ENCODE assay signal across 1 cellular context in the genomic region with DNA sequence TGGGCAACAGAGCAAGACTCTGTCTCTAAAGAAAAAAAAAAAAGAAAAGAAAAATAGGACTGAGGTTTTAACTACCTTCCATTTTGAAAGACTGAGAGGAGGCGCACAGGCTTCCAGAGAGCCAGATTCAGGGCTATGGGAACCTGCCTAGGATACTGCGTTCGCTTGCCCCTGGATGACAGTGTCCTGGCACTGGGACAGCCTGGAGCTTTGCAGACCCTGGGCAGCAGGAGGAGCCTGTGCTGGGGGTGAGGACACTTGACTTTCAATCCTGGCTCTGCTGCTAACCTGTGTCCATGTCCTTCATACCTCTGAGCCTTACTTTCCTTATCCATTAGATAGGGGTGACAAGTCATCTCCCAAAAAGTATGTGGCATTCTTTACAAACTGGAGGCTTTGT.
TF ChIP-seq lines count a peak whose summit lies in the region.

No MANE protein-coding gene starts in this region.

TF ChIP-seq in HepG2, 621 proteins besides CTCF, POLR2A, EP300 and RAD21:
- TF ChIP-seq, protein P1, sequence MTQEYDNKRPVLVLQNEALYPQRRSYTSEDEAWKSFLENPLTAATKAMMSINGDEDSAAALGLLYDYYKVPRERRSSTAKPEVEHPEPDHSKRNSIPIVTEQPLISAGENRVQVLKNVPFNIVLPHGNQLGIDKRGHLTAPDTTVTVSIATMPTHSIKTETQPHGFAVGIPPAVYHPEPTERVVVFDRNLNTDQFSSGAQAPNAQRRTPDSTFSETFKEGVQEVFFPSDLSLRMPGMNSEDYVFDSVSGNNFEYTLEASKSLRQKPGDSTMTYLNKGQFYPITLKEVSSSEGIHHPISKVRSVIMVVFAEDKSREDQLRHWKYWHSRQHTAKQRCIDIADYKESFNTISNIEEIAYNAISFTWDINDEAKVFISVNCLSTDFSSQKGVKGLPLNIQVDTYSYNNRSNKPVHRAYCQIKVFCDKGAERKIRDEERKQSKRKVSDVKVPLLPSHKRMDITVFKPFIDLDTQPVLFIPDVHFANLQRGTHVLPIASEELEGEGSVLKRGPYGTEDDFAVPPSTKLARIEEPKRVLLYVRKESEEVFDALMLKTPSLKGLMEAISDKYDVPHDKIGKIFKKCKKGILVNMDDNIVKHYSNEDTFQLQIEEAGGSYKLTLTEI (CRISPR knock-in tag; conservative IDR thresholded peaks at IDR 0.05): no peak
- TF ChIP-seq, protein P2, sequence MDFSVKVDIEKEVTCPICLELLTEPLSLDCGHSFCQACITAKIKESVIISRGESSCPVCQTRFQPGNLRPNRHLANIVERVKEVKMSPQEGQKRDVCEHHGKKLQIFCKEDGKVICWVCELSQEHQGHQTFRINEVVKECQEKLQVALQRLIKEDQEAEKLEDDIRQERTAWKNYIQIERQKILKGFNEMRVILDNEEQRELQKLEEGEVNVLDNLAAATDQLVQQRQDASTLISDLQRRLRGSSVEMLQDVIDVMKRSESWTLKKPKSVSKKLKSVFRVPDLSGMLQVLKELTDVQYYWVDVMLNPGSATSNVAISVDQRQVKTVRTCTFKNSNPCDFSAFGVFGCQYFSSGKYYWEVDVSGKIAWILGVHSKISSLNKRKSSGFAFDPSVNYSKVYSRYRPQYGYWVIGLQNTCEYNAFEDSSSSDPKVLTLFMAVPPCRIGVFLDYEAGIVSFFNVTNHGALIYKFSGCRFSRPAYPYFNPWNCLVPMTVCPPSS (IDR thresholded peaks at IDR 0.05): no peak
- TF ChIP-seq, protein P3, sequence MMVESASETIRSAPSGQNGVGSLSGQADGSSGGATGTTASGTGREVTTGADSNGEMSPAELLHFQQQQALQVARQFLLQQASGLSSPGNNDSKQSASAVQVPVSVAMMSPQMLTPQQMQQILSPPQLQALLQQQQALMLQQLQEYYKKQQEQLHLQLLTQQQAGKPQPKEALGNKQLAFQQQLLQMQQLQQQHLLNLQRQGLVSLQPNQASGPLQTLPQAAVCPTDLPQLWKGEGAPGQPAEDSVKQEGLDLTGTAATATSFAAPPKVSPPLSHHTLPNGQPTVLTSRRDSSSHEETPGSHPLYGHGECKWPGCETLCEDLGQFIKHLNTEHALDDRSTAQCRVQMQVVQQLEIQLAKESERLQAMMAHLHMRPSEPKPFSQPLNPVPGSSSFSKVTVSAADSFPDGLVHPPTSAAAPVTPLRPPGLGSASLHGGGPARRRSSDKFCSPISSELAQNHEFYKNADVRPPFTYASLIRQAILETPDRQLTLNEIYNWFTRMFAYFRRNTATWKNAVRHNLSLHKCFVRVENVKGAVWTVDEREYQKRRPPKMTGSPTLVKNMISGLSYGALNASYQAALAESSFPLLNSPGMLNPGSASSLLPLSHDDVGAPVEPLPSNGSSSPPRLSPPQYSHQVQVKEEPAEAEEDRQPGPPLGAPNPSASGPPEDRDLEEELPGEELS (CRISPR knock-in tag; IDR thresholded peaks at IDR 0.05): no peak
- no peak for TF ChIP-seq ZNF773 (CRISPR knock-in tag; IDR thresholded peaks at IDR 0.05; ENCODE audit: borderline replicate concordance)
- no peak for TF ChIP-seq NCOA5 (CRISPR knock-in tag; IDR thresholded peaks at IDR 0.05)
- TF ChIP-seq ELF1 (CRISPR knock-in tag; IDR thresholded peaks at IDR 0.05): no peak
- 0 out of 2 replicates have a peak, but pooled peaks have one; percentile 34 for TF ChIP-seq POLR2AphosphoS5 (IDR thresholded peaks at IDR 0.05; ENCODE audit: low read depth, low read length)
